ENCODE assay signal across 34 cellular contexts in the genomic region with DNA sequence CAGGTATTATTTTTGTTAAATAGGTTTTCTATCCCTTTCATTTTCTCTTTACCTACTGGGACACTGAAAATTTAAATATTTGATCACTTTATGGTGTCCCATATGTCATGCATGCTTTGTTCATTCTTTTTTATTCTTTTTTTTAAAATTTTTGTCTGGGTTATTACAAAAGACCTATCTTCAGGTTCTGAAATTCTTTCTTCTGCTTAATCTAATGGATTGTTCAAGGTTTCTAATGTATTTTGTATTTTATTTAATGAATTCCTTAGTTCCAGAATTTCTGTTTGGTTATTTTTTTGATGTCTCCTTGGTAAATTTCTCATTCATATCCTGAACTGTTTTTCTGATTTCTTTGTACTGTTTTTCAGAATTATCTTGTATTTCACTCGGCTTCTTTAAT.
"Had no signal": no experiment of that assay in that cellular context is flagged by ENCODE, and none has a peak within 500 bp of the region (broad histone marks: within the 10 kb centered on the region; RNA-seq: fewer than 3 reads in every experiment).

No MANE protein-coding gene starts in this region.

- H3K27ac ChIP-seq: KMS-11 had no signal

- H3K9ac ChIP-seq: KMS-11 had no signal

- H3K27me3 ChIP-seq: MG63 had no signal

- H3K9me3 ChIP-seq: MG63 had no signal

- H3K36me3 ChIP-seq: MG63 had no signal

- DNase-seq: Karpas-422, Kasumi-1, MG63, MM.1S, MV-4-11, NCI-H1048, NCI-H1092, NCI-H1092 treated with DMSO at 0.1 percent for 48 hours, NCI-H1105, NCI-H1105 treated with DMSO at 0.1 percent for 48 hours, NCI-H1417, NCI-H1417 treated with DMSO at 0.1 percent for 48 hours, NCI-H1436, NCI-H1436 treated with DMSO at 0.1 percent for 48 hours, NCI-H146, NCI-H1694, NCI-H1694 treated with DMSO at 0.1 percent for 48 hours, NCI-H187, NCI-H187 treated with DMSO at 0.1 percent for 48 hours, NCI-H1930, NCI-H2029, NCI-H2029 treated with DMSO at 0.1 percent for 48 hours, NCI-H2081, NCI-H2081 treated with DMSO at 0.1 percent for 48 hours, NCI-H2107, NCI-H2171, NCI-H2171 treated with DMSO at 0.1 percent for 48 hours, NCI-H2227 treated with DMSO at 0.1 percent for 48 hours, NCI-H345, NCI-H446, NCI-H446 treated with DMSO at 0.1 percent for 48 hours, NCI-H510A, NCI-H510A treated with DMSO at 0.1 percent for 48 hours had no signal

- H3K4me2 ChIP-seq: KMS-11 had no signal

- H3K4me3 ChIP-seq: MG63 had no signal
